7 cellular contexts compared by ENCODE assay signal in genomic region chr2:157246212-157247067, GRCh38. TPM values are rescaled to one million over a fixed set of nuclear protein-coding genes. Genes with fewer than 3 reads are reported as not detected.
DNase-seq lines count a peak whose midpoint lies in the region; ATAC-seq and TF ChIP-seq lines count a peak whose summit lies in the region.

No MANE protein-coding gene starts in this region.

- H3K4me1 ChIP-seq in iPS-20b (ENCODE audit: insufficient read depth, low read length) (peaks cover 21% of the 10 kb centered on the region), psoas muscle (no peaks in the 10 kb centered on the region)

- no peak for TF ChIP-seq CTCF in psoas muscle (IDR thresholded peaks at IDR 0.05)

- H3K4me3 ChIP-seq in iPS-20b (ENCODE audit: low read length), result peak overlapping the region; percentile 12; the same call in 1 of the 2 replicates
- H3K4me3 ChIP-seq in psoas muscle, result no peak overlapping the region

- H3K27ac ChIP-seq in iPS-20b (ENCODE audit: low read length), result no peak overlapping the region
- no peak overlapping the region for H3K27ac ChIP-seq in psoas muscle

- DNase-seq in NCI-H748 treated with DMSO at 0.1 percent for 48 hours (lab: John Stamatoyannopoulos, UW), result no peak
- no peak for DNase-seq in inferior parietal cortex (ENCODE audit: extremely low spot score)
- no peak for DNase-seq in psoas muscle

- H3K27me3 ChIP-seq in iPS-20b (ENCODE audit: insufficient read depth, low read length) (no peaks in the 10 kb centered on the region), psoas muscle (ENCODE audit: insufficient read depth in 3 of 3, low read length in 2 of 3) (no peaks in the 10 kb centered on the region)

- ATAC-seq in GM18909 (IDR thresholded peaks at IDR 0.05; ENCODE audit: poor library complexity, unreplicated experiment) (peak; percentile 98), HG02798 (IDR thresholded peaks at IDR 0.05; ENCODE audit: poor library complexity, unreplicated experiment) (peak; percentile 98), SK-N-SH treated with all-trans-retinoic acid at 6 μM for 48 hours (peak; percentile 94), psoas muscle (no peak)

- intact Hi-C loops in psoas muscle (cut with DNase I), result no loop called here

- H3K36me3 ChIP-seq in iPS-20b (ENCODE audit: insufficient read depth, low read depth, low read length) (no peaks in the 10 kb centered on the region), psoas muscle (ENCODE audit: insufficient read depth in 1 of 2, low read depth in 1 of 2) (no peaks in the 10 kb centered on the region)

- WGBS in psoas muscle, 3 donors, result 44 to 48% (median 44%) methylated on average over 10 of the region's 10 CpGs

- H3K9me3 ChIP-seq in iPS-20b (ENCODE audit: insufficient read depth, low read depth, low read length) (no peaks in the 10 kb centered on the region), psoas muscle (no peaks in the 10 kb centered on the region)

- H3K9ac ChIP-seq in iPS-20b (ENCODE audit: low read depth, low read length), result peak overlapping the region; percentile 14

TF ChIP-seq in SK-N-SH treated with all-trans-retinoic acid at 6 μM for 48 hours, 23 proteins besides CTCF, POLR2A, EP300 and RAD21:
- TF ChIP-seq SNAI2 (CRISPR knock-in tag; IDR thresholded peaks at IDR 0.05), result no peak
- TF ChIP-seq, protein P1, sequence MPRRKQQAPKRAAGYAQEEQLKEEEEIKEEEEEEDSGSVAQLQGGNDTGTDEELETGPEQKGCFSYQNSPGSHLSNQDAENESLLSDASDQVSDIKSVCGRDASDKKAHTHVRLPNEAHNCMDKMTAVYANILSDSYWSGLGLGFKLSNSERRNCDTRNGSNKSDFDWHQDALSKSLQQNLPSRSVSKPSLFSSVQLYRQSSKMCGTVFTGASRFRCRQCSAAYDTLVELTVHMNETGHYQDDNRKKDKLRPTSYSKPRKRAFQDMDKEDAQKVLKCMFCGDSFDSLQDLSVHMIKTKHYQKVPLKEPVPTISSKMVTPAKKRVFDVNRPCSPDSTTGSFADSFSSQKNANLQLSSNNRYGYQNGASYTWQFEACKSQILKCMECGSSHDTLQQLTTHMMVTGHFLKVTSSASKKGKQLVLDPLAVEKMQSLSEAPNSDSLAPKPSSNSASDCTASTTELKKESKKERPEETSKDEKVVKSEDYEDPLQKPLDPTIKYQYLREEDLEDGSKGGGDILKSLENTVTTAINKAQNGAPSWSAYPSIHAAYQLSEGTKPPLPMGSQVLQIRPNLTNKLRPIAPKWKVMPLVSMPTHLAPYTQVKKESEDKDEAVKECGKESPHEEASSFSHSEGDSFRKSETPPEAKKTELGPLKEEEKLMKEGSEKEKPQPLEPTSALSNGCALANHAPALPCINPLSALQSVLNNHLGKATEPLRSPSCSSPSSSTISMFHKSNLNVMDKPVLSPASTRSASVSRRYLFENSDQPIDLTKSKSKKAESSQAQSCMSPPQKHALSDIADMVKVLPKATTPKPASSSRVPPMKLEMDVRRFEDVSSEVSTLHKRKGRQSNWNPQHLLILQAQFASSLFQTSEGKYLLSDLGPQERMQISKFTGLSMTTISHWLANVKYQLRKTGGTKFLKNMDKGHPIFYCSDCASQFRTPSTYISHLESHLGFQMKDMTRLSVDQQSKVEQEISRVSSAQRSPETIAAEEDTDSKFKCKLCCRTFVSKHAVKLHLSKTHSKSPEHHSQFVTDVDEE (CRISPR knock-in tag; IDR thresholded peaks at IDR 0.05), result no peak
- no peak for TF ChIP-seq TOX (CRISPR knock-in tag; IDR thresholded peaks at IDR 0.05; ENCODE audit: borderline replicate concordance)
- TF ChIP-seq POU6F1 (CRISPR knock-in tag; IDR thresholded peaks at IDR 0.05; ENCODE audit: borderline replicate concordance, low read depth), result no peak
- no peak for TF ChIP-seq ZFP3 (CRISPR knock-in tag; IDR thresholded peaks at IDR 0.05)
- TF ChIP-seq ZNF70 (CRISPR knock-in tag; IDR thresholded peaks at IDR 0.05), result no peak
- TF ChIP-seq ESRRG (CRISPR knock-in tag; IDR thresholded peaks at IDR 0.05), result no peak
- TF ChIP-seq GLIS3 (CRISPR knock-in tag; IDR thresholded peaks at IDR 0.05), result no peak
- no peak for TF ChIP-seq ZC3H10 (CRISPR knock-in tag; IDR thresholded peaks at IDR 0.05)
- TF ChIP-seq TCF4 (CRISPR knock-in tag; IDR thresholded peaks at IDR 0.05; ENCODE audit: borderline replicate concordance), result no peak
- TF ChIP-seq PATZ1 (CRISPR knock-in tag; IDR thresholded peaks at IDR 0.05; ENCODE audit: borderline replicate concordance), result no peak

RNA-seq across cellular contexts. Expression of gene GALNT5, which starts 11.1 kb away (rescaled TPM):
- total RNA-seq in psoas muscle, result under 1 TPM in 1 of 4 donors, not detected in 3; 0.06 TPM
- under 1 TPM in 1 of 3 donors, not detected in 2; under 0.01 TPM for polyA plus RNA-seq in psoas muscle

Comparison
In these comparisons a context has a peak if more than half of its experiments do, and no peak if none do; other contexts are left out.
1. ATAC-seq: peak in GM18909 (single experiment), HG02798 (single experiment) and SK-N-SH treated with all-trans-retinoic acid at 6 μM for 48 hours (single experiment); none in psoas muscle (0 of 4).